Comparison of ENCODE assay signal across 23 cellular contexts in the genomic region with DNA sequence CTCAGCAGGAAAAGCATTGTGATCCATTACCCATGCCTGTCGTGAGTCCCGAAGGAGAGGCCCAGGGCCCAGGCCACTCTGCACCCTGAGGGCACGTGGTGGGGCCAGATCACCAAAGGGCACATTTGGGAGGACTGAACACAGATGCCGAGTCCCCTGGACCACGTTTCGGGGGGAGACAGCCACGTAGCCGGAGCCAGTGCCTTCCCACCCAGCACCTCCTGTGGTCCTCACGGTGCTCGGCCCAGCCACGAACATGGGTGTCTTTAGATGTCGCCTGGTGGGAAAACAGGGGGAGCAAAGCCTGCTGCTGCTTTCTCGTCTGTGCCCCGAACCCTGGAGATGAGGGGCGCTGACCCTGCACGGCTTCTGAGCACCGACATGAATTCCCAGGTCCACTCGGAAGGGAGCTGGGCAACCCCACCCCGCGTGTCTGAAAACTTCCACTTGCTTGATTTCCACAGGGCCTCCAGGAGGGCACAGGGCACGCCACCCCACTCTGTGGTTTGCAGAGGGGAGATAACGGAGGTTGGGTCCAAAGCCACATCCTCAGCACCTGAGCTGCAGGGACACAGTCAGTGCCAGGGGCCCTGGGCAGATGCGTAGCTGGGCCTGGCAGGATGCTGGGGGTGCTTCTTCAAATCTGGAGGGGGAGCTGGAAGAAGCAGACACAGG. TPM values are rescaled to one million over a fixed set of nuclear protein-coding genes. Genes with fewer than 3 reads are reported as not detected.
"Had no signal": no experiment of that assay in that cellular context is flagged by ENCODE, and none has a peak within 500 bp of the region (broad histone marks: within the 10 kb centered on the region; RNA-seq: fewer than 3 reads in every experiment).

No MANE protein-coding gene starts in this region.

- H3K9me3 Mint-ChIP-seq: naive B cell had no signal

- H3K27ac ChIP-seq: coronary artery, epithelial cell of prostate, esophagus muscularis mucosa, gastrocnemius medialis, left ventricle myocardium inferior, neutrophil, right atrium auricular region, tibial artery, upper lobe of left lung, uterus had no signal

- H3K4me3 ChIP-seq: coronary artery, esophagus muscularis mucosa, gastrocnemius medialis, left ventricle myocardium inferior, lung, right atrium auricular region, tibial artery, upper lobe of left lung, uterus had no signal

- H3K27me3 ChIP-seq: upper lobe of left lung, uterus had no signal

- H3K27ac Mint-ChIP-seq: immature natural killer cell, nephron had no signal

- DNase-seq: effector memory CD4-positive, alpha-beta T cell; gastrocnemius medialis; immature natural killer cell; left ventricle myocardium inferior; mesenchymal stem cell; naive B cell; small intestine; stimulated activated CD4-positive, alpha-beta T cell treated with anti-CD3 and anti-CD28 coated beads, Interleukin-2, amount 100 ng/mL, for 48 hours; stimulated activated naive CD4-positive, alpha-beta T cell treated with Interleukin-2 at 50 U/mL for 16 hours; tibial artery; uterus had no signal

- ATAC-seq: gastrocnemius medialis had no signal

- H3K36me3 ChIP-seq: esophagus muscularis mucosa, gastrocnemius medialis, left ventricle myocardium inferior, right atrium auricular region, tibial artery, upper lobe of left lung, uterus had no signal

- H3K4me1 Mint-ChIP-seq: nephron had no signal

- H3K27me3 Mint-ChIP-seq: naive B cell had no signal

- H3K9me3 ChIP-seq: esophagus muscularis mucosa, gastrocnemius medialis, left ventricle myocardium inferior, neutrophil, right atrium auricular region, tibial artery, upper lobe of left lung, uterus had no signal

- H3K4me3 Mint-ChIP-seq: immature natural killer cell, nephron had no signal

- H3K4me1 ChIP-seq: gastrocnemius medialis, left ventricle myocardium inferior, right atrium auricular region, tibial artery, uterus had no signal

RNA-seq across cellular contexts. Expression of gene CBFA2T3, which starts 14.4 kb away (rescaled TPM):
- total RNA-seq: chondrocyte, fibroblast of villous mesenchyme, osteoblast, pulmonary artery endothelial cell had no signal
